ENCODE assay signal across 7 cellular contexts in the genomic region with DNA sequence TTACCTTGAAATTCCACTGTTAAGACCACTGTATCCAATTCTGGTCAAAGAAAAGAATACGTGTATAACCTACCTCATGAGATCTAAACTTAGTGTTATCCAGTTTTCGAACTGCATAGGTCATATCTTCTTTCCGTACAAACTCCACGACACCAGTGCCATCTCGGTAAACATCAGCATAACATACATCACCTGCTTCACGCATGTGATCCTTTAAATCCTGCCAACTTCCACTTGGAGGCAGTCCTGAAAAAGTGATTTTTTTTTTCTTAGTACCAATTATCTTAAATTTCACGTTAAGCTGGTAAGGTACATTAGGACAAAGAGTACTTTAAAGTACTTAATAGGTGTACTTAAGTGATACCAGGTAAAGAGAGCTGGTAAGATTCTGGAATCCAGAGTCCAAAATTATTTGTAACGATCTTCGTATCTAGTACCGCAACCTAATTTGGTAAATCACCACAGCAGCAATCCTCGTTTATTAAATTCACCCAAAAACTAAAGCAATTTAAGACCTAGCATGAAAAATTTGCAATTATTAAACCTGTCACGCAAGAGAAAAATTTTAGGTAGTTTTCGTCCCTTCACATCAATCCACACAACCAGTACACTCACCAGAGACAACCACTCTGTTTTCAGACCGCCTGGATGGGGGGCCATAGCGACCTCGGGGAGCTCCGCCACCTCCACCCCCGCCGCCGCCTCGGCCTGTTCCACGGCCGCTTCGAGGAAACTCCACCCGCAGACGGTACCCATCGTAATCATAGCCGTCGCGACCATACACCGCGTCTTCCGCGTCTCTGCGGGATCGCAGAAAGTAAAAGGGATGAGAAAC. TPM values are rescaled to one million over a fixed set of nuclear protein-coding genes. Genes with fewer than 3 reads are reported as not detected.
DNase-seq lines count a peak whose midpoint lies in the region; ATAC-seq and TF ChIP-seq lines count a peak whose summit lies in the region.

No MANE protein-coding gene starts in this region.

- no peaks in the 10 kb centered on the region for H3K9me3 Mint-ChIP-seq in WTC11
- H3K9me3 Mint-ChIP-seq in stimulated activated memory B cell treated with anti-CD40 and anti-IgM and Interleukin-4, amounts not matched to agents 10 μg/mL and 1 μg/mL and 100 μg/mL, for 72 hours: no peaks in the 10 kb centered on the region

- H3K27ac Mint-ChIP-seq in WTC11: peak overlapping the region; percentile 100
- H3K27ac Mint-ChIP-seq in stimulated activated memory B cell treated with anti-CD40 and anti-IgM and Interleukin-4, amounts not matched to agents 10 μg/mL and 1 μg/mL and 100 μg/mL, for 72 hours: peak overlapping the region; percentile 99

- H3K27me3 Mint-ChIP-seq in WTC11 (ENCODE audit: low read depth): no peaks in the 10 kb centered on the region
- no peaks in the 10 kb centered on the region for H3K27me3 Mint-ChIP-seq in stimulated activated memory B cell treated with anti-CD40 and anti-IgM and Interleukin-4, amounts not matched to agents 10 μg/mL and 1 μg/mL and 100 μg/mL, for 72 hours

- peaks cover 49% of the 10 kb centered on the region for H3K4me1 Mint-ChIP-seq in WTC11
- peaks cover 51% of the 10 kb centered on the region for H3K4me1 Mint-ChIP-seq in stimulated activated memory B cell treated with anti-CD40 and anti-IgM and Interleukin-4, amounts not matched to agents 10 μg/mL and 1 μg/mL and 100 μg/mL, for 72 hours

- no peaks in the 10 kb centered on the region for H3K9me3 ChIP-seq in HEK293 (ENCODE audit: control insufficient read depth, insufficient read depth, low read depth, low read length)
- no peaks in the 10 kb centered on the region for H3K9me3 ChIP-seq in right atrium auricular region

- POLR2A ChIA-PET in HEK293 (lab: Yijun Ruan, JAX): interaction anchor here (0.8 to 3.1 kb wide), 18 partner anchors 10 to 156 kb away, joined by 3 to 101 read pairs (median 8); partner anchors contain the start of genes CUEDC1, DYNLL2, MRPS23 and VEZF1
- POLR2A ChIA-PET in WTC11 (lab: Charles Lee): interaction anchor here (0.6 to 2.5 kb wide), 5 partner anchors 10 to 76 kb away, joined by 3 to 41 read pairs (median 9); partner anchors contain the start of genes DYNLL2 and VEZF1

- H3K4me1 ChIP-seq in HEK293 (ENCODE audit: control insufficient read depth, insufficient read depth, low read length) (peaks cover 22% of the 10 kb centered on the region), right atrium auricular region (peaks cover 0 to 43% of the 10 kb centered on the region in 2 donors)

- CTCF ChIA-PET in HEK293 (lab: Yijun Ruan, JAX) (interaction anchor here (0.6 to 4.1 kb wide), 11 partner anchors 7 to 703 kb away, joined by 3 to 16 read pairs (median 3); no protein-coding TSS in a partner anchor), WTC11 (lab: Charles Lee) (interaction anchor here (1.8 to 2.0 kb wide), 2 partner anchors 146 to 172 kb away, joined by 12 to 15 read pairs; no protein-coding TSS in a partner anchor)

- H3K27me3 ChIP-seq in right atrium auricular region: no peaks in the 10 kb centered on the region

- H3K36me3 Mint-ChIP-seq in WTC11: peaks cover 51% of the 10 kb centered on the region
- peaks cover 47% of the 10 kb centered on the region for H3K36me3 Mint-ChIP-seq in stimulated activated memory B cell treated with anti-CD40 and anti-IgM and Interleukin-4, amounts not matched to agents 10 μg/mL and 1 μg/mL and 100 μg/mL, for 72 hours

- DNase-seq in WTC11 (ENCODE audit: low spot score): no peak
- no peak for DNase-seq in right atrium auricular region (ENCODE audit: low spot score)
- DNase-seq in GM10266 (ENCODE audit: extremely low spot score): no peak

- H3K27ac ChIP-seq in HEK293 (ENCODE audit: extremely low read depth, low read depth, low read length) (peak overlapping the region; percentile 100), right atrium auricular region (peak overlapping the region; percentile 99)

- no peak for ATAC-seq in WTC11
- peak; percentile 1 for ATAC-seq in stimulated activated memory B cell treated with anti-CD40 and anti-IgM and Interleukin-4, amounts not matched to agents 10 μg/mL and 1 μg/mL and 100 μg/mL, for 72 hours
- ATAC-seq in GM21723 (IDR thresholded peaks at IDR 0.05; ENCODE audit: unreplicated experiment): no peak
- no peak for ATAC-seq in GM21390 (IDR thresholded peaks at IDR 0.05; ENCODE audit: unreplicated experiment)

- peak overlapping the region; percentile 94 for H3K4me3 ChIP-seq in HEK293 (ENCODE audit: low read depth, low read length)
- peak overlapping the region; percentile 78 to 79 for H3K4me3 ChIP-seq in right atrium auricular region

- TF ChIP-seq CTCF in HEK293 (tag by site-specific recombination; IDR thresholded peaks at IDR 0.05) (no peak), WTC11 (IDR thresholded peaks at IDR 0.05) (no peak), right atrium auricular region (IDR thresholded peaks at IDR 0.05) (no peak), GM10266 (IDR thresholded peaks at IDR 0.05; ENCODE audit: control insufficient read depth, insufficient read depth, low read depth, missing control alignments) (no peak)

- H3K36me3 ChIP-seq in HEK293 (ENCODE audit: control insufficient read depth in 2 of 2, insufficient read depth in 1 of 2, low read length in 2 of 2) (peaks cover 49 to 53% of the 10 kb centered on the region in 2 experiments), right atrium auricular region (peaks cover 44% of the 10 kb centered on the region)

- peak overlapping the region; percentile 100 for H3K4me3 Mint-ChIP-seq in WTC11
- H3K4me3 Mint-ChIP-seq in stimulated activated memory B cell treated with anti-CD40 and anti-IgM and Interleukin-4, amounts not matched to agents 10 μg/mL and 1 μg/mL and 100 μg/mL, for 72 hours: peak overlapping the region; percentile 98

TF ChIP-seq in HEK293, 187 proteins besides CTCF, POLR2A, EP300 and RAD21:
- TF ChIP-seq, protein P1, sequence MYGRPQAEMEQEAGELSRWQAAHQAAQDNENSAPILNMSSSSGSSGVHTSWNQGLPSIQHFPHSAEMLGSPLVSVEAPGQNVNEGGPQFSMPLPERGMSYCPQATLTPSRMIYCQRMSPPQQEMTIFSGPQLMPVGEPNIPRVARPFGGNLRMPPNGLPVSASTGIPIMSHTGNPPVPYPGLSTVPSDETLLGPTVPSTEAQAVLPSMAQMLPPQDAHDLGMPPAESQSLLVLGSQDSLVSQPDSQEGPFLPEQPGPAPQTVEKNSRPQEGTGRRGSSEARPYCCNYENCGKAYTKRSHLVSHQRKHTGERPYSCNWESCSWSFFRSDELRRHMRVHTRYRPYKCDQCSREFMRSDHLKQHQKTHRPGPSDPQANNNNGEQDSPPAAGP (tag by site-specific recombination; IDR thresholded peaks at IDR 0.05): no peak
- TF ChIP-seq ZNF335 (tag by site-specific recombination; conservative IDR thresholded peaks at IDR 0.05) (0 out of 2 replicates have a peak, but pooled peaks have one; percentile 9), EGR2 (tag by site-specific recombination; IDR thresholded peaks at IDR 0.05; ENCODE audit: low read depth) (0 out of 2 replicates have a peak, but pooled peaks have one; percentile 4), ZNF157 (tag by site-specific recombination; IDR thresholded peaks at IDR 0.05) (no peak), ZNF426 (tag by site-specific recombination; IDR thresholded peaks at IDR 0.05) (0 out of 2 replicates have a peak, but pooled peaks have one; percentile 9)

TF ChIP-seq in WTC11, 78 proteins besides CTCF, POLR2A, EP300 and RAD21:
- TF ChIP-seq SP1 (CRISPR knock-in tag; conservative IDR thresholded peaks at IDR 0.05): 0 out of 2 replicates have a peak, but pooled peaks have one; percentile 30
- TF ChIP-seq CDX4 (CRISPR knock-in tag; IDR thresholded peaks at IDR 0.05; ENCODE audit: borderline replicate concordance): no peak
- TF ChIP-seq, protein P2, sequence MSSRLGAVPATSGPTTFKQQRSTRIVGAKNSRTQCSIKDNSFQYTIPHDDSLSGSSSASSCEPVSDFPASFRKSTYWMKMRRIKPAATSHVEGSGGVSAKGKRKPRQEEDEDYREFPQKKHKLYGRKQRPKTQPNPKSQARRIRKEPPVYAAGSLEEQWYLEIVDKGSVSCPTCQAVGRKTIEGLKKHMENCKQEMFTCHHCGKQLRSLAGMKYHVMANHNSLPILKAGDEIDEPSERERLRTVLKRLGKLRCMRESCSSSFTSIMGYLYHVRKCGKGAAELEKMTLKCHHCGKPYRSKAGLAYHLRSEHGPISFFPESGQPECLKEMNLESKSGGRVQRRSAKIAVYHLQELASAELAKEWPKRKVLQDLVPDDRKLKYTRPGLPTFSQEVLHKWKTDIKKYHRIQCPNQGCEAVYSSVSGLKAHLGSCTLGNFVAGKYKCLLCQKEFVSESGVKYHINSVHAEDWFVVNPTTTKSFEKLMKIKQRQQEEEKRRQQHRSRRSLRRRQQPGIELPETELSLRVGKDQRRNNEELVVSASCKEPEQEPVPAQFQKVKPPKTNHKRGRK (CRISPR knock-in tag; IDR thresholded peaks at IDR 0.05; ENCODE audit: borderline replicate concordance): 0 out of 2 replicates have a peak, but pooled peaks have one; percentile 42
- TF ChIP-seq IRF2 (CRISPR knock-in tag; IDR thresholded peaks at IDR 0.05; ENCODE audit: borderline replicate concordance, low read depth): 0 out of 2 replicates have a peak, but pooled peaks have one; percentile 60
- TF ChIP-seq CBFB (CRISPR knock-in tag; IDR thresholded peaks at IDR 0.05; ENCODE audit: low read depth): no peak

RNA-seq across cellular contexts. Expression of gene SRSF1, which starts 1.1 kb away (rescaled TPM):
- 349 to 387 TPM (median 366 TPM) in 3 replicates for total RNA-seq in WTC11 (2021)
- 100 to 1,000 TPM in 1 of 2 donors, 10 to 100 TPM in 1; 70.6 to 101 TPM for total RNA-seq in right atrium auricular region

RNA-seq across cellular contexts. Expression of gene VEZF1, which starts 17.9 kb away (rescaled TPM):
- 43.1 to 43.8 TPM (median 43.3 TPM) in 3 replicates for total RNA-seq in WTC11 (2021)
- 10 to 100 TPM; 65.9 to 77.1 TPM for total RNA-seq in right atrium auricular region

RNA-seq across cellular contexts. Expression of gene CUEDC1, which starts 50.7 kb away (rescaled TPM):
- total RNA-seq in WTC11 (2021) (6.5 to 12.2 TPM (median 9.4 TPM) in 3 replicates), right atrium auricular region (10 to 100 TPM; 32.5 to 33.3 TPM)
